8 cellular contexts compared by ENCODE assay signal in the genomic region with DNA sequence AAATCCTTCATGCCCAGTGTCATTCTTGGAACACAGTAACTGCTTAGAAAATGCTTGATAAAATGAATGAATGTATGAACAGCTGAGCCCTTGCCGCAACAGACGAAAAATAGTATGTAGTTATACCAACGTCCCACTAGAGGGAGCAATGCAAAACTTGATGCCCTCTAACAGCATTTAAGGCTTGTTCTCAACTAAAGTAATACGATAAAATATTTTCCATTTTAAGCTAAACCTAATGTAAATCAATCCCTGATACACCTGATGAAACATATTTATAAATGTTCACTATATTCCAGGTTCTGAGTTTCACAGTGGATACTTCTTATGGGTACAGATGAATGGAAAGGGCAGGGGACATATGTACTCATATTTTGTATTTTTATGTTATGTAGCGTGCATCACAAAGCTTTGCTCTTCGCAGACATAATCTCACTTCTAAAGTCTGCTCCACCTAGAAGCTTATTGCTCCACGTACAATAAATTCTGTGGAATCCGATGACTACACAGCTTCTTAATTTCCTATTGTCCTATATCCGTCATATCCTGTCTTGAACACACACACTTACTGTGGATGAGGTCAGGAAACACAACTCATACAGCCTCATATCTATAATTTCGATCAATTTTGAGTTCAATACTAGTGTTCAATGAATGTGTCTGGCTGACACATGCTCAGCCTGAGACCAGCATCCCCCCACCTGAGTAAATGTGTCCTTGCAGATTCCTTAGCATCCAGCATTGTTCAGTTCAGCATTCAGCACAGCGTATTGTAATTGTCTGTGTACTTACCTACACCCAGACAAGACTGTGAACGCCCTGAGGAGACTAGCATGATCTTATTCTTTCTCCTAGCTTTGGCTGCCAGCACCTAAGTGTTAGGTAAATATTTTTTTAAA. TPM values are rescaled to one million over a fixed set of nuclear protein-coding genes. Genes with fewer than 3 reads are reported as not detected.
DNase-seq lines count a peak whose midpoint lies in the region; ATAC-seq, FAIRE-seq and TF ChIP-seq lines count a peak whose summit lies in the region.

No MANE protein-coding gene starts in this region.

- TF ChIP-seq POLR2A in HepG2 (IDR thresholded peaks at IDR 0.05; ENCODE audit: insufficient read depth in 1 of 2, low read depth in 2 of 2, low read length in 2 of 2), result no peak

- TF ChIP-seq CTCF in HepG2 (CRISPR knock-in tag; IDR thresholded peaks at IDR 0.05) (peak; percentile 66), upper lobe of right lung (IDR thresholded peaks at IDR 0.05) (peak; percentile 76)

- intact Hi-C loops in HepG2 (cut with micrococcal nuclease; ENCODE audit: unreplicated experiment) (loop anchor here (5.0 kb wide), 1 partner anchor 76 kb away; no protein-coding TSS in a partner anchor), upper lobe of right lung (cut with DNase I) (no loop called here)

- DNase-seq in A172 (ENCODE audit: low spot score), result peak; percentile 73
- peak; percentile 25 for DNase-seq in NOMO-1 treated with dmso at 0.1 percent for 144 hours (lab: John Stamatoyannopoulos, UW; ENCODE audit: unreplicated experiment)
- peak; percentile 34 to 76 for DNase-seq in T47D (ENCODE audit: low read depth in 1 of 2, low spot score in 1 of 2)
- DNase-seq in HepG2 (ENCODE audit: low spot score), result peak; percentile 38
- DNase-seq in upper lobe of right lung, result no peak
- no peak for DNase-seq in GF-D8 (lab: John Stamatoyannopoulos, UW)

- H3K36me3 ChIP-seq in ES-I3 (ENCODE audit: insufficient read depth, low read length) (no peaks in the 10 kb centered on the region), HepG2 (replicated peaks in 1 of 2; ENCODE audit: control insufficient read depth in 1 of 2, insufficient read depth in 2 of 2, low read length in 2 of 2) (no peaks in the 10 kb centered on the region), upper lobe of right lung (no peaks in the 10 kb centered on the region)

- H2AFZ ChIP-seq in HepG2 (ENCODE audit: low read length), result peak overlapping the region; percentile 31

- CTCF ChIA-PET in HepG2 (lab: Yijun Ruan, JAX; ENCODE audit: low intra/inter-chr PET ratio, low total read pairs), result interaction anchor here (1.5 kb wide), 1 partner anchor 166 kb away, joined by 4 read pairs; no protein-coding TSS in a partner anchor

- H3K27ac ChIP-seq in HepG2 (ENCODE audit: extremely low read length, insufficient read depth, low read length) (no peak overlapping the region), upper lobe of right lung (no peak overlapping the region)

- no peak for TF ChIP-seq RAD21 in HepG2 (CRISPR knock-in tag; IDR thresholded peaks at IDR 0.05)

- 19% methylated on average over 12 of the region's 12 CpGs for WGBS in HepG2 (ENCODE audit: low lambda C conversion rate)

- TF ChIP-seq EP300 in HepG2 (IDR thresholded peaks at IDR 0.05; ENCODE audit: low read depth in 2 of 2, low read length in 2 of 2) (no peak), HepG2 (CRISPR knock-in tag; IDR thresholded peaks at IDR 0.05; ENCODE audit: borderline replicate concordance) (no peak)

- H3K4me1 ChIP-seq in ES-I3 (ENCODE audit: insufficient read depth, low read length) (peaks cover 9% of the 10 kb centered on the region), HepG2 (ENCODE audit: insufficient read depth, low read length) (peaks cover 23% of the 10 kb centered on the region), upper lobe of right lung (no peaks in the 10 kb centered on the region)

- in situ Hi-C loops in T47D (cut with HindIII; ENCODE audit: low pct_unique_long_range_greater_than_20kb, low sequenced_read_pairs) (no loop called here), HepG2 (cut with HindIII; ENCODE audit: extremely low pct_ligation_motif_present, low pct_unique_long_range_greater_than_20kb) (no loop called here)

- BruUV-seq in HepG2 (replicated peaks; lab: Mats Ljungman, UMichigan), result no TSS peak

- H3K4me3 ChIP-seq in HepG2 (replicated peaks in 1 of 3; ENCODE audit: insufficient read depth in 1 of 3, low read depth in 2 of 3, low read length in 3 of 3) (no peak overlapping the region; a peak in 1 of 6 replicates), upper lobe of right lung (no peak overlapping the region)

- H3K9ac ChIP-seq in ES-I3 (ENCODE audit: low read depth, low read length), result peak overlapping the region; percentile 21; the same call in 1 of the 2 replicates
- no peak overlapping the region for H3K9ac ChIP-seq in HepG2 (ENCODE audit: insufficient read depth, low read depth, low read length)

- ATAC-seq in HG03135 (IDR thresholded peaks at IDR 0.05; ENCODE audit: unreplicated experiment) (peak; percentile 43), HepG2 (peak; percentile 63), upper lobe of right lung (peak; percentile 50)

- no peaks in the 10 kb centered on the region for H4K20me1 ChIP-seq in HepG2 (ENCODE audit: insufficient read depth, low read length)

- H3K4me2 ChIP-seq in HepG2 (ENCODE audit: low read depth, low read length), result peak overlapping the region; percentile 39

- peaks cover 4% of the 10 kb centered on the region for H3K79me2 ChIP-seq in HepG2 (ENCODE audit: insufficient read depth, low read length)

- peaks cover 0 to 6% of the 10 kb centered on the region in 2 experiments; a peak in 1 of 5 replicates for H3K27me3 ChIP-seq in HepG2 (ENCODE audit: control insufficient read depth in 1 of 2, insufficient read depth in 2 of 2, low read length in 2 of 2)
- peaks cover 20% of the 10 kb centered on the region for H3K27me3 ChIP-seq in upper lobe of right lung

- POLR2A ChIA-PET in HepG2 (lab: Yijun Ruan, JAX), result no interaction called here

- peak; percentile 59 for FAIRE-seq in HepG2 (lab: Jason Lieb, UNC)

- H3K9me3 ChIP-seq in ES-I3 (ENCODE audit: control insufficient read depth, insufficient read depth, low read length) (no peaks in the 10 kb centered on the region), HepG2 (ENCODE audit: low read length) (no peaks in the 10 kb centered on the region), upper lobe of right lung (no peaks in the 10 kb centered on the region)

RNA-seq across cellular contexts. Expression of a gene that starts 4.4 kb away (rescaled TPM):
- 12.1 and 15.9 TPM in 2 replicates for total RNA-seq in A172 (2014; rRNA removed; shearing (Covaris generic))
- 5.7 and 6.6 TPM in 2 replicates for total RNA-seq in HepG2 (2016; rRNA removed; fragmentation: Illumina TruSeq; extraction: Trizol)
- 0.53 and 0.81 TPM in 2 replicates for total RNA-seq in HepG2 (2016; cell fraction: cytosol; rRNA removed; fragmentation: Illumina TruSeq; extraction: Trizol; ENCODE audit: low read depth)
- total RNA-seq in HepG2 (2016; cell fraction: insoluble cytoplasmic fraction; rRNA removed; fragmentation: Illumina TruSeq; extraction: Trizol), result 5.6 and 6.7 TPM in 2 replicates
- 1.3 and 1.5 TPM in 2 replicates for total RNA-seq in HepG2 (2016; cell fraction: membrane; rRNA removed; fragmentation: Illumina TruSeq; extraction: Trizol)
- 8.4 and 8.5 TPM in 2 replicates for total RNA-seq in HepG2 (2016; cell fraction: nucleus; rRNA removed; fragmentation: Illumina TruSeq; extraction: Trizol)
- polyA plus RNA-seq in HepG2 (2011; rRNA removed), result 4.4 and 4.8 TPM in 2 replicates
- polyA plus RNA-seq in HepG2 (2011; cell fraction: cytosol; rRNA removed), result 2.2 and 3.6 TPM in 2 replicates
- polyA plus RNA-seq in HepG2 (2011; cell fraction: nucleus; rRNA removed), result 4.4 and 4.6 TPM in 2 replicates
- polyA plus RNA-seq in HepG2 (2012), result 3.8 and 4.2 TPM in 2 replicates
- 0.15 and 0.20 TPM in 2 replicates for polyA plus RNA-seq in HepG2 (2016; cell fraction: cytosol; fragmentation: Illumina TruSeq; extraction: Trizol; ENCODE audit: low read depth)
- polyA plus RNA-seq in HepG2 (2016; cell fraction: insoluble cytoplasmic fraction; fragmentation: Illumina TruSeq; extraction: Trizol; ENCODE audit: low read depth), result 5.4 and 5.9 TPM in 2 replicates
- 0.49 and 0.59 TPM in 2 replicates for polyA plus RNA-seq in HepG2 (2016; cell fraction: membrane; fragmentation: Illumina TruSeq; extraction: Trizol; ENCODE audit: low read depth)
- polyA plus RNA-seq in HepG2 (2016; cell fraction: nucleus; fragmentation: Illumina TruSeq; extraction: Trizol; ENCODE audit: insufficient read depth, low read depth), result 4.6 and 5.1 TPM in 2 replicates
- 7.4 and 25.4 TPM in 2 replicates for polyA minus RNA-seq in HepG2 (2011; rRNA and poly(A)+ RNA removed; ENCODE audit: low replicate concordance)
- polyA minus RNA-seq in HepG2 (2011; cell fraction: cytosol; rRNA and poly(A)+ RNA removed), result 2.7 and 4.1 TPM in 2 replicates
- 24.7 and 28.3 TPM in 2 replicates for polyA minus RNA-seq in HepG2 (2011; cell fraction: nucleus; rRNA and poly(A)+ RNA removed)
- 7.1 TPM for total RNA-seq in upper lobe of right lung

RNA-seq across cellular contexts. Expression of a gene that starts 17.4 kb away (rescaled TPM):
- 0.02 TPM in 1 of 2 replicates, not detected in the other for total RNA-seq in A172 (2014; rRNA removed; shearing (Covaris generic))
- total RNA-seq in HepG2 (2016; rRNA removed; fragmentation: Illumina TruSeq; extraction: Trizol) (0.02 TPM in 1 of 2 replicates, not detected in the other), upper lobe of right lung (17.9 TPM)
- not detected in 2 replicates for total RNA-seq in HepG2 (2016; cell fraction: cytosol; rRNA removed; fragmentation: Illumina TruSeq; extraction: Trizol; ENCODE audit: low read depth)
- total RNA-seq in HepG2 (2016; cell fraction: insoluble cytoplasmic fraction; rRNA removed; fragmentation: Illumina TruSeq; extraction: Trizol), result not detected in 2 replicates
- total RNA-seq in HepG2 (2016; cell fraction: membrane; rRNA removed; fragmentation: Illumina TruSeq; extraction: Trizol), result not detected in 2 replicates
- total RNA-seq in HepG2 (2016; cell fraction: nucleus; rRNA removed; fragmentation: Illumina TruSeq; extraction: Trizol), result not detected in 2 replicates
- polyA plus RNA-seq in HepG2 (2011; rRNA removed), result 0.05 TPM in 1 of 2 replicates, not detected in the other
- 0.01 and 0.05 TPM in 2 replicates for polyA plus RNA-seq in HepG2 (2011; cell fraction: cytosol; rRNA removed)
- polyA plus RNA-seq in HepG2 (2011; cell fraction: nucleus; rRNA removed), result not detected in 2 replicates
- polyA plus RNA-seq in HepG2 (2012), result not detected in 2 replicates
- not detected in 2 replicates for polyA plus RNA-seq in HepG2 (2016; cell fraction: cytosol; fragmentation: Illumina TruSeq; extraction: Trizol; ENCODE audit: low read depth)
- not detected in 2 replicates for polyA plus RNA-seq in HepG2 (2016; cell fraction: insoluble cytoplasmic fraction; fragmentation: Illumina TruSeq; extraction: Trizol; ENCODE audit: low read depth)
- not detected in 2 replicates for polyA plus RNA-seq in HepG2 (2016; cell fraction: membrane; fragmentation: Illumina TruSeq; extraction: Trizol; ENCODE audit: low read depth)
- polyA plus RNA-seq in HepG2 (2016; cell fraction: nucleus; fragmentation: Illumina TruSeq; extraction: Trizol; ENCODE audit: insufficient read depth, low read depth), result not detected in 2 replicates
- polyA minus RNA-seq in HepG2 (2011; rRNA and poly(A)+ RNA removed; ENCODE audit: low replicate concordance), result 0.70 TPM in 1 of 2 replicates, not detected in the other
- polyA minus RNA-seq in HepG2 (2011; cell fraction: cytosol; rRNA and poly(A)+ RNA removed), result not detected in 2 replicates
- not detected in 2 replicates for polyA minus RNA-seq in HepG2 (2011; cell fraction: nucleus; rRNA and poly(A)+ RNA removed)

RNA-seq across cellular contexts. Expression of a gene that starts 39.0 kb away (rescaled TPM):
- 5.0 and 6.6 TPM in 2 replicates for total RNA-seq in A172 (2014; rRNA removed; shearing (Covaris generic))
- total RNA-seq in HepG2 (2016; rRNA removed; fragmentation: Illumina TruSeq; extraction: Trizol) (0.71 and 0.98 TPM in 2 replicates), upper lobe of right lung (0.96 TPM)
- total RNA-seq in HepG2 (2016; cell fraction: cytosol; rRNA removed; fragmentation: Illumina TruSeq; extraction: Trizol; ENCODE audit: low read depth), result 0.26 and 0.30 TPM in 2 replicates
- 1.0 and 1.1 TPM in 2 replicates for total RNA-seq in HepG2 (2016; cell fraction: insoluble cytoplasmic fraction; rRNA removed; fragmentation: Illumina TruSeq; extraction: Trizol)
- 0.38 and 0.71 TPM in 2 replicates for total RNA-seq in HepG2 (2016; cell fraction: membrane; rRNA removed; fragmentation: Illumina TruSeq; extraction: Trizol)
- 0.72 and 0.81 TPM in 2 replicates for total RNA-seq in HepG2 (2016; cell fraction: nucleus; rRNA removed; fragmentation: Illumina TruSeq; extraction: Trizol)
- 0.33 and 0.40 TPM in 2 replicates for polyA plus RNA-seq in HepG2 (2011; rRNA removed)
- polyA plus RNA-seq in HepG2 (2011; cell fraction: cytosol; rRNA removed), result 0.27 and 0.40 TPM in 2 replicates
- 0.27 and 0.28 TPM in 2 replicates for polyA plus RNA-seq in HepG2 (2011; cell fraction: nucleus; rRNA removed)
- polyA plus RNA-seq in HepG2 (2012), result 0.37 and 0.51 TPM in 2 replicates
- polyA plus RNA-seq in HepG2 (2016; cell fraction: cytosol; fragmentation: Illumina TruSeq; extraction: Trizol; ENCODE audit: low read depth), result 0.05 and 0.06 TPM in 2 replicates
- 0.51 and 0.69 TPM in 2 replicates for polyA plus RNA-seq in HepG2 (2016; cell fraction: insoluble cytoplasmic fraction; fragmentation: Illumina TruSeq; extraction: Trizol; ENCODE audit: low read depth)
- 0.10 and 0.13 TPM in 2 replicates for polyA plus RNA-seq in HepG2 (2016; cell fraction: membrane; fragmentation: Illumina TruSeq; extraction: Trizol; ENCODE audit: low read depth)
- polyA plus RNA-seq in HepG2 (2016; cell fraction: nucleus; fragmentation: Illumina TruSeq; extraction: Trizol; ENCODE audit: insufficient read depth, low read depth), result 0.37 and 0.45 TPM in 2 replicates
- 0.56 and 3.8 TPM in 2 replicates for polyA minus RNA-seq in HepG2 (2011; rRNA and poly(A)+ RNA removed; ENCODE audit: low replicate concordance)
- polyA minus RNA-seq in HepG2 (2011; cell fraction: cytosol; rRNA and poly(A)+ RNA removed), result 0.40 and 0.62 TPM in 2 replicates
- polyA minus RNA-seq in HepG2 (2011; cell fraction: nucleus; rRNA and poly(A)+ RNA removed), result 1.4 and 1.6 TPM in 2 replicates

Comparison
In these comparisons a context has a peak if more than half of its experiments do, and no peak if none do; other contexts are left out.
1. DNase-seq: peak in A172 (single experiment), NOMO-1 treated with dmso at 0.1 percent for 144 hours (single experiment), T47D (2 of 2) and HepG2 (single experiment); none in upper lobe of right lung (single experiment) and GF-D8 (single experiment).
2. RNA of a gene that starts 17.4 kb away (total RNA-seq): 17.9 TPM in upper lobe of right lung (single experiment); 0.02 TPM in HepG2 and 0.02 TPM in A172; every median in the first group is over 10 times any median in the second.
3. Peak in every context shown above with its lines, with median percentiles within 50 percentile points of each other: ATAC-seq.